Comparison of ENCODE assay signal across 10 cellular contexts in genomic region chr16:67663151-67663876, GRCh38. TPM values are rescaled to one million over a fixed set of nuclear protein-coding genes. Genes with fewer than 3 reads are reported as not detected.
A peak's percentile ranks its signal among the peaks of the same experiment; 100 is the strongest.
DNase-seq lines count a peak whose midpoint lies in the region; ATAC-seq and TF ChIP-seq lines count a peak whose summit lies in the region.
"Had no signal": no experiment of that assay in that cellular context is flagged by ENCODE, and none has a peak within 500 bp of the region (broad histone marks: within the 10 kb centered on the region; RNA-seq: fewer than 3 reads in every experiment).

No MANE protein-coding gene starts in this region.

- DNase-seq in CD4-positive, alpha-beta T cell, result peak in 1 of 10 experiments; percentile 26
- DNase-seq in GM23248, result peak; percentile 53
- DNase-seq in activated CD4-positive, alpha-beta T cell treated with anti-CD3 and anti-CD28 coated beads, Interleukin-2, amount 50 U/mL, for 1 hour, result peak; percentile 38
- DNase-seq in NOMO-1 treated with dmso at 0.1 percent for 144 hours (lab: John Stamatoyannopoulos, UW; ENCODE audit: unreplicated experiment), result no peak
- no peak for DNase-seq in immature natural killer cell
- no peak for DNase-seq in mucosa of descending colon
- DNase-seq: foreskin melanocyte had no signal

- no peak overlapping the region for H3K4me2 ChIP-seq in GM23248 (ENCODE audit: unreplicated experiment)

- intact Hi-C loops in CD4-positive, alpha-beta T cell (cut with DNase I, micrococcal nuclease), result loop anchor here in 1 of 2 experiments (5.0 kb wide), 1 partner anchor 144 kb away; the partner anchor contains the start of genes RANBP10 and TSNAXIP1
- intact Hi-C loops in mucosa of descending colon (cut with DNase I, micrococcal nuclease), result loop anchor here in 1 of 2 donors (10.0 kb wide), 1 partner anchor 119 kb away; no protein-coding TSS in a partner anchor

- POLR2A ChIA-PET in CD4-positive, alpha-beta T cell (lab: Charles Lee), result interaction anchor here (1.0 to 2.3 kb wide), 4 partner anchors 18 to 182 kb away, joined by 3 to 7 read pairs (median 5); partner anchors contain the start of genes ATP6V0D1 and CARMIL2

- no peaks in the 10 kb centered on the region for H4K20me1 ChIP-seq in GM23248 (ENCODE audit: insufficient read depth)

- peaks cover 46% of the 10 kb centered on the region for H3K4me1 Mint-ChIP-seq in CD4-positive, alpha-beta T cell (ENCODE audit: low read depth)
- peaks cover 19 to 29% of the 10 kb centered on the region in 2 donors for H3K4me1 Mint-ChIP-seq in immature natural killer cell

- H3K4me1 ChIP-seq in GM23248 (ENCODE audit: insufficient read depth) (peaks cover 10% of the 10 kb centered on the region), mucosa of descending colon (ENCODE audit: low read depth) (peaks cover 23% of the 10 kb centered on the region)

- no peaks in the 10 kb centered on the region for H3K9me3 Mint-ChIP-seq in CD4-positive, alpha-beta T cell
- no peaks in the 10 kb centered on the region for H3K9me3 Mint-ChIP-seq in immature natural killer cell

- no peak for TF ChIP-seq CTCF in CD4-positive, alpha-beta T cell (IDR thresholded peaks at IDR 0.05)
- no peak for TF ChIP-seq CTCF in mucosa of descending colon (IDR thresholded peaks at IDR 0.05)

- no peak overlapping the region for H2AFZ ChIP-seq in GM23248

- no peaks in the 10 kb centered on the region for H3K27me3 Mint-ChIP-seq in CD4-positive, alpha-beta T cell
- H3K27me3 Mint-ChIP-seq in immature natural killer cell (ENCODE audit: low read depth in 3 of 3), result peaks cover 6 to 12% (median 11%) of the 10 kb centered on the region in 3 donors

- no peak overlapping the region for H3K27ac Mint-ChIP-seq in CD4-positive, alpha-beta T cell
- H3K27ac Mint-ChIP-seq in immature natural killer cell, result peak overlapping the region in 2 of 6 donors; percentile 24 to 28

- peaks cover 14% of the 10 kb centered on the region for H3K36me3 Mint-ChIP-seq in CD4-positive, alpha-beta T cell (ENCODE audit: low read depth)
- H3K36me3 Mint-ChIP-seq in immature natural killer cell, result peaks cover 0 to 3% (median 0%) of the 10 kb centered on the region in 3 donors

- peak overlapping the region; percentile 62 for H3K4me3 Mint-ChIP-seq in CD4-positive, alpha-beta T cell
- no peak overlapping the region for H3K4me3 Mint-ChIP-seq in immature natural killer cell

- in situ Hi-C loops in GM23248 (cut with MboI), result no loop called here

- H3F3A ChIP-seq in GM23248 (ENCODE audit: insufficient read depth), result no peaks in the 10 kb centered on the region

- no peak overlapping the region for H3K9ac ChIP-seq in GM23248

- WGBS in GM23248 (ENCODE audit: low coverage in 1 of 2, low lambda C conversion rate in 2 of 2, missing lambda C conversion rate in 2 of 2), 2 experiments, result 79 to 80% methylated on average over 24 to 25 of the region's 25 CpGs

- no peaks in the 10 kb centered on the region for H3K36me3 ChIP-seq in GM23248 (ENCODE audit: low read depth)
- H3K36me3 ChIP-seq in mucosa of descending colon (ENCODE audit: low read depth), result no peaks in the 10 kb centered on the region

- ATAC-seq in CD4-positive, alpha-beta T cell (ENCODE audit: poor library complexity), result no peak
- ATAC-seq in mucosa of descending colon (no peak), HG03280 (IDR thresholded peaks at IDR 0.05; ENCODE audit: unreplicated experiment) (no peak)
- ATAC-seq: psoas muscle had no signal

- H3K79me2 ChIP-seq in GM23248 (ENCODE audit: insufficient read depth), result peaks cover 22% of the 10 kb centered on the region

- H3K9me3 ChIP-seq in CD4-positive, alpha-beta T cell (ENCODE audit: control insufficient read depth, low read length), result no peaks in the 10 kb centered on the region
- no peaks in the 10 kb centered on the region for H3K9me3 ChIP-seq in GM23248 (ENCODE audit: low read depth)
- no peaks in the 10 kb centered on the region for H3K9me3 ChIP-seq in iPS-18c (ENCODE audit: control insufficient read depth, insufficient read depth, low read length)
- H3K9me3 ChIP-seq in mucosa of descending colon, result no peaks in the 10 kb centered on the region
- H3K9me3 ChIP-seq: psoas muscle had no signal

- H3K4me3 ChIP-seq in GM23248, result no peak overlapping the region
- H3K4me3 ChIP-seq in iPS-18c (ENCODE audit: insufficient read depth, low read depth, low read length), result peak overlapping the region; percentile 31
- H3K4me3 ChIP-seq in mucosa of descending colon, result no peak overlapping the region
- H3K4me3 ChIP-seq: psoas muscle had no signal

- H3K27me3 ChIP-seq in CD4-positive, alpha-beta T cell (ENCODE audit: control insufficient read depth, insufficient read depth, low read length), result no peaks in the 10 kb centered on the region
- no peaks in the 10 kb centered on the region for H3K27me3 ChIP-seq in GM23248 (replicated peaks; ENCODE audit: insufficient read depth)

- no peaks in the 10 kb centered on the region for H3K9me2 ChIP-seq in GM23248 (ENCODE audit: insufficient read depth)

- H3K27ac ChIP-seq in CD4-positive, alpha-beta T cell (ENCODE audit: low read depth, low read length), result no peak overlapping the region
- no peak overlapping the region for H3K27ac ChIP-seq in GM23248
- H3K27ac ChIP-seq: psoas muscle had no signal

- CTCF ChIA-PET in CD4-positive, alpha-beta T cell (lab: Charles Lee), result interaction anchor here (0.6 to 2.5 kb wide), 6 partner anchors 9 to 458 kb away, joined by 3 to 14 read pairs (median 4); partner anchors contain the start of genes ATP6V0D1 and CARMIL2

RNA-seq across cellular contexts. Expression of gene PARD6A, which starts 2.6 kb away (rescaled TPM):
- 1 to 10 TPM; 4.5 to 4.7 TPM for total RNA-seq in CD4-positive, alpha-beta T cell
- 0.97 TPM in 1 of 2 replicates, not detected in the other for total RNA-seq in GM23248 (2014; rRNA removed; shearing (Covaris generic))
- polyA plus RNA-seq in GM23248 (2016; fragmentation: Nextera tagmentation; extraction: Ambion mirVana) (0.58 and 0.70 TPM in 2 replicates), immature natural killer cell (10 to 100 TPM; 10.2 to 17.9 (median 10.3) TPM)
- total RNA-seq in mucosa of descending colon, result 1 to 10 TPM; 2.3 to 9.1 (median 3.7) TPM

RNA-seq across cellular contexts. Expression of gene ENKD1, which starts 3.2 kb away (rescaled TPM):
- total RNA-seq in CD4-positive, alpha-beta T cell, result 1 to 10 TPM; 2.0 to 3.5 TPM
- 11.2 and 15.0 TPM in 2 replicates for total RNA-seq in GM23248 (2014; rRNA removed; shearing (Covaris generic))
- 6.7 and 8.3 TPM in 2 replicates for polyA plus RNA-seq in GM23248 (2016; fragmentation: Nextera tagmentation; extraction: Ambion mirVana)
- polyA plus RNA-seq in immature natural killer cell, result 1 to 10 TPM in 1 of 3 donors, under 1 TPM in 2; 0.43 to 1.9 (median 0.48) TPM
- 10 to 100 TPM in 1 of 3 donors, 1 to 10 TPM in 2; 8.5 to 23.3 (median 9.0) TPM for total RNA-seq in mucosa of descending colon

RNA-seq across cellular contexts. Expression of gene ACD, which starts 3.3 kb away (rescaled TPM):
- 10 to 100 TPM; 21.6 to 26.0 TPM for total RNA-seq in CD4-positive, alpha-beta T cell
- total RNA-seq in GM23248 (2014; rRNA removed; shearing (Covaris generic)), result 25.8 and 33.4 TPM in 2 replicates
- polyA plus RNA-seq in GM23248 (2016; fragmentation: Nextera tagmentation; extraction: Ambion mirVana) (24.0 and 25.2 TPM in 2 replicates), immature natural killer cell (10 to 100 TPM; 31.0 to 51.2 (median 39.2) TPM)
- 10 to 100 TPM in 2 of 3 donors, 1 to 10 TPM in 1; 8.9 to 17.1 (median 11.5) TPM for total RNA-seq in mucosa of descending colon

RNA-seq across cellular contexts. Expression of gene C16orf86, which starts 3.3 kb away (rescaled TPM):
- 1 to 10 TPM; 2.0 to 2.4 TPM for total RNA-seq in CD4-positive, alpha-beta T cell
- 2.1 and 6.6 TPM in 2 replicates for total RNA-seq in GM23248 (2014; rRNA removed; shearing (Covaris generic))
- 2.8 and 3.4 TPM in 2 replicates for polyA plus RNA-seq in GM23248 (2016; fragmentation: Nextera tagmentation; extraction: Ambion mirVana)
- polyA plus RNA-seq in immature natural killer cell, result 1 to 10 TPM; 2.7 to 6.2 (median 4.2) TPM
- total RNA-seq in mucosa of descending colon, result 1 to 10 TPM in 2 of 3 donors, under 1 TPM in 1; 0.67 to 6.8 (median 1.2) TPM

RNA-seq across cellular contexts. Expression of gene CARMIL2, which starts 18.4 kb away (rescaled TPM):
- 100 to 1,000 TPM; 147 to 148 TPM for total RNA-seq in CD4-positive, alpha-beta T cell
- total RNA-seq in GM23248 (2014; rRNA removed; shearing (Covaris generic)), result under 0.01 TPM in 1 of 2 replicates, not detected in the other
- polyA plus RNA-seq in GM23248 (2016; fragmentation: Nextera tagmentation; extraction: Ambion mirVana) (1.1 and 1.4 TPM in 2 replicates), immature natural killer cell (1 to 10 TPM; 1.4 to 4.1 (median 3.4) TPM)
- total RNA-seq in mucosa of descending colon, result 1 to 10 TPM; 1.8 to 4.9 (median 4.2) TPM

Comparison
In these comparisons a context has a peak if more than half of its experiments do, and no peak if none do; other contexts are left out.
1. DNase-seq: peak in GM23248 (single experiment) and activated CD4-positive, alpha-beta T cell treated with anti-CD3 and anti-CD28 coated beads, Interleukin-2, amount 50 U/mL, for 1 hour (single experiment); none in NOMO-1 treated with dmso at 0.1 percent for 144 hours (single experiment), immature natural killer cell (0 of 3) and mucosa of descending colon (0 of 3).